Comparison of ENCODE assay signal across 8 cellular contexts in genomic region chr22:20437253-20438065, GRCh38. TPM values are rescaled to one million over a fixed set of nuclear protein-coding genes. Genes with fewer than 3 reads are reported as not detected.
DNase-seq lines count a peak whose midpoint lies in the region; FAIRE-seq lines count a peak whose summit lies in the region.

Gene SCARF2 (minus strand): TSS chr22:20437825. CDS start chr22:20437754, 71 bp downstream.

- POLR2A ChIA-PET in CD8-positive, alpha-beta memory T cell (lab: Charles Lee) = no interaction called here

- H3K27ac ChIP-seq in CD8-positive, alpha-beta memory T cell (ENCODE audit: low read depth, low read length) = no peak within 1 kb of the TSS
- H3K27ac ChIP-seq in effector memory CD4-positive, alpha-beta T cell (ENCODE audit: insufficient read depth, low read length, poor library complexity, severe bottlenecking) = no peak within 1 kb of the TSS
- H3K27ac ChIP-seq in mesodermal cell (ENCODE audit: low read depth, low read length, severe bottlenecking) = peak within 1 kb of the TSS; percentile 57

- CTCF ChIA-PET in CD8-positive, alpha-beta memory T cell (lab: Charles Lee) = interaction anchor here (1.1 kb wide), 1 partner anchor 26 kb away, joined by 3 read pairs; no protein-coding TSS in a partner anchor

- DNase-seq in CD8-positive, alpha-beta memory T cell = peak in 1 of 5 donors; percentile 31
- DNase-seq in MG63 (peak; percentile 79), urothelium cell line (ENCODE audit: low spot score) (peak; percentile 95), NCI-H2107 (lab: John Stamatoyannopoulos, UW) (no peak), NCI-H2107 treated with DMSO at 0.1 percent for 48 hours (lab: John Stamatoyannopoulos, UW; ENCODE audit: unreplicated experiment) (no peak)
- no peak for DNase-seq in effector memory CD4-positive, alpha-beta T cell
- no peak for DNase-seq in stimulated activated CD4-positive, alpha-beta T cell treated with anti-CD3 and anti-CD28 coated beads, Interleukin-4, amount 100 ng/mL, for 1 hour

- WGBS in mesodermal cell (ENCODE audit: insufficient coverage in 2 of 2), 2 experiments = 0 to 1% methylated on average over 21 to 68 of the region's 87 CpGs

- H3K27me3 ChIP-seq in CD8-positive, alpha-beta memory T cell (ENCODE audit: insufficient read depth, low read length, poor library complexity, severe bottlenecking) = peaks cover 35% of the 10 kb centered on the region
- H3K27me3 ChIP-seq in MG63 = no peaks in the 10 kb centered on the region
- H3K27me3 ChIP-seq in effector memory CD4-positive, alpha-beta T cell (replicated peaks; ENCODE audit: control insufficient read depth, insufficient read depth, low read length, poor library complexity, severe bottlenecking) = peaks cover 20% of the 10 kb centered on the region

- peaks cover 13% of the 10 kb centered on the region for H3K4me1 ChIP-seq in CD8-positive, alpha-beta memory T cell (ENCODE audit: insufficient read depth, low read length)
- H3K4me1 ChIP-seq in effector memory CD4-positive, alpha-beta T cell (ENCODE audit: control insufficient read depth, insufficient read depth, low read length, poor library complexity, severe bottlenecking) = peaks cover 23% of the 10 kb centered on the region
- H3K4me1 ChIP-seq in mesodermal cell (ENCODE audit: control insufficient read depth, insufficient read depth, low read length, poor library complexity, severe bottlenecking) = peaks cover 8% of the 10 kb centered on the region

- H3K4me1 Mint-ChIP-seq in CD8-positive, alpha-beta memory T cell = peaks cover 11 to 21% (median 13%) of the 10 kb centered on the region in 3 donors

- H3K4me3 Mint-ChIP-seq in CD8-positive, alpha-beta memory T cell = peak within 1 kb of the TSS; percentile 72 to 89 (median 83)

- no peaks in the 10 kb centered on the region for H3K9me3 Mint-ChIP-seq in CD8-positive, alpha-beta memory T cell

- H3K4me3 ChIP-seq in CD8-positive, alpha-beta memory T cell (ENCODE audit: low read length) = peak within 1 kb of the TSS; percentile 27
- H3K4me3 ChIP-seq in MG63 (peak within 1 kb of the TSS; percentile 95), mesodermal cell (ENCODE audit: extremely low read depth, insufficient read depth, low read length, poor library complexity, severe bottlenecking) (peak within 1 kb of the TSS; percentile 77)
- peak within 1 kb of the TSS; percentile 45 for H3K4me3 ChIP-seq in effector memory CD4-positive, alpha-beta T cell (ENCODE audit: insufficient read depth, low read depth, low read length, poor library complexity, severe bottlenecking)

- H3K36me3 ChIP-seq in CD8-positive, alpha-beta memory T cell (ENCODE audit: insufficient read depth, low read length) = no peaks in the 10 kb centered on the region
- H3K36me3 ChIP-seq in MG63 (peaks cover 12% of the 10 kb centered on the region), mesodermal cell (ENCODE audit: control insufficient read depth, insufficient read depth, low read length) (peaks cover 3% of the 10 kb centered on the region)
- H3K36me3 ChIP-seq in effector memory CD4-positive, alpha-beta T cell (ENCODE audit: control insufficient read depth, insufficient read depth, low read length) = peaks cover 7% of the 10 kb centered on the region

- FAIRE-seq in urothelium cell line (lab: Jason Lieb, UNC) = peak; percentile 81

- H3K27ac Mint-ChIP-seq in CD8-positive, alpha-beta memory T cell = peak within 1 kb of the TSS in 4 of 8 donors; percentile 28 to 79 (median 52)

- peaks cover 35 to 38% of the 10 kb centered on the region in 2 donors for H3K27me3 Mint-ChIP-seq in CD8-positive, alpha-beta memory T cell

- no peaks in the 10 kb centered on the region for H3K9me3 ChIP-seq in CD8-positive, alpha-beta memory T cell (ENCODE audit: low read length)
- H3K9me3 ChIP-seq in MG63 (no peaks in the 10 kb centered on the region), mesodermal cell (ENCODE audit: control insufficient read depth, low read length) (no peaks in the 10 kb centered on the region)
- no peaks in the 10 kb centered on the region for H3K9me3 ChIP-seq in effector memory CD4-positive, alpha-beta T cell (ENCODE audit: control insufficient read depth, low read length)

- H3K36me3 Mint-ChIP-seq in CD8-positive, alpha-beta memory T cell = peaks cover 0 to 8% (median 3%) of the 10 kb centered on the region in 3 donors

RNA-seq across cellular contexts. Expression of gene SCARF2, which starts in this region (rescaled TPM):
- total RNA-seq in CD8-positive, alpha-beta memory T cell = under 1 TPM; 0.31 to 0.50 TPM
- 1.5 TPM for polyA plus RNA-seq in CD8-positive, alpha-beta memory T cell
- 22.3 and 32.1 TPM in 2 replicates for total RNA-seq in MG63 (2014; rRNA removed; shearing (Covaris generic); ENCODE audit: low replicate concordance)
- 28.7 TPM for polyA plus RNA-seq in mesodermal cell (2013, experiment 1 of 2)
- polyA plus RNA-seq in mesodermal cell (2013, experiment 2 of 2) = 20.2 TPM

Comparison
In these comparisons a context has a peak if more than half of its experiments do, and no peak if none do; other contexts are left out.
1. RNA of gene SCARF2 (total RNA-seq): 22.3 to 32.1 TPM in MG63; 0.31 to 0.50 TPM in CD8-positive, alpha-beta memory T cell; every median in the first group is over 10 times any median in the second.
2. DNase-seq: peak in MG63 (single experiment) and urothelium cell line (single experiment); none in effector memory CD4-positive, alpha-beta T cell (0 of 3), NCI-H2107 (single experiment), NCI-H2107 treated with DMSO at 0.1 percent for 48 hours (single experiment) and stimulated activated CD4-positive, alpha-beta T cell treated with anti-CD3 and anti-CD28 coated beads, Interleukin-4, amount 100 ng/mL, for 1 hour (single experiment).
3. H3K4me3 ChIP-seq: peak in every context shown above with its lines; median percentile 95 in MG63; 77 in mesodermal cell; 45 in effector memory CD4-positive, alpha-beta T cell; 27 in CD8-positive, alpha-beta memory T cell.